Comparison of ENCODE assay signal across 1 cellular context in the genomic region with DNA sequence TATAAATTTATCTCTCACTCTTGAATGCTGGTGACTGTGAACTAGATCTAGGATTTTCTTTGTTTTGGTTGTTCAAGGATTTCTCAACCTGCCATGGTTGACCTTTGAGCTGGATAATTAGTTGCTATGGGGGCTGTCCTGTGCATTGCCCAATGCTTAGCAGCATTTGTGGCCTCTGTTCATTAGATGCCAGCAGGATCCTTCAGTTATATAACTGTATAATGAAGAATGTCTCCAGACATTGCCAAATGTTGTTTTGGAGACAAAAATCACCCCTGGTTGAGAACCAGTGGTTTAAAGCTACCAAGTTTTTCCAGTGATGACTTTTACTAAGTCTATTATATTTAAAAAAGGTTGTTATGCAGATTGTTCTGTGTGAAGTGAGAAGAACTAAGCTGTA.
TF ChIP-seq lines count a peak whose summit lies in the region.

No MANE protein-coding gene starts in this region.

TF ChIP-seq in HepG2, 621 proteins besides CTCF, POLR2A, EP300 and RAD21 (continued from another document and continues in another):
- TF ChIP-seq THRA (CRISPR knock-in tag; IDR thresholded peaks at IDR 0.05; ENCODE audit: borderline replicate concordance) (peak; percentile 67), ZBTB34 (CRISPR knock-in tag; IDR thresholded peaks at IDR 0.05) (no peak), ZNF670 (CRISPR knock-in tag; IDR thresholded peaks at IDR 0.05; ENCODE audit: borderline replicate concordance) (no peak), ZBTB3 (CRISPR knock-in tag; IDR thresholded peaks at IDR 0.05; ENCODE audit: borderline replicate concordance, low read depth) (no peak), ZMYM4 (CRISPR knock-in tag; IDR thresholded peaks at IDR 0.05) (peak; percentile 88), ASH2L (IDR thresholded peaks at IDR 0.05; ENCODE audit: insufficient read length, low read depth, low read length) (peak; percentile 32), ZFP1 (CRISPR knock-in tag; IDR thresholded peaks at IDR 0.05) (peak; percentile 85; the same call in 1 of the 2 replicates), ZNF441 (CRISPR knock-in tag; IDR thresholded peaks at IDR 0.05; ENCODE audit: borderline replicate concordance) (0 out of 2 replicates have a peak, but pooled peaks have one; percentile 62), PAX8 (CRISPR knock-in tag; IDR thresholded peaks at IDR 0.05; ENCODE audit: borderline replicate concordance) (no peak), ZBTB44 (CRISPR knock-in tag; IDR thresholded peaks at IDR 0.05) (no peak), HDAC6 (IDR thresholded peaks at IDR 0.05; ENCODE audit: low read depth, low read length) (no peak), RCOR2 (CRISPR knock-in tag; IDR thresholded peaks at IDR 0.05) (peak; percentile 70), ZNF724P (CRISPR knock-in tag; IDR thresholded peaks at IDR 0.05; ENCODE audit: borderline replicate concordance) (no peak), ZNF496 (CRISPR knock-in tag; IDR thresholded peaks at IDR 0.05; ENCODE audit: insufficient replicate concordance) (no peak), ISL2 (CRISPR knock-in tag; IDR thresholded peaks at IDR 0.05) (peak; percentile 70), TBX2 (CRISPR knock-in tag; IDR thresholded peaks at IDR 0.05; ENCODE audit: borderline replicate concordance) (peak; percentile 41; the same call in 1 of the 2 replicates), IKZF5 (CRISPR knock-in tag; IDR thresholded peaks at IDR 0.05) (no peak), KLF16 (CRISPR knock-in tag; IDR thresholded peaks at IDR 0.05) (peak in 1 of 2 experiments; percentile 77; a peak in 2 of 4 replicates), NR2C2 (CRISPR knock-in tag; IDR thresholded peaks at IDR 0.05; ENCODE audit: borderline replicate concordance) (peak; percentile 59), MLLT10 (CRISPR knock-in tag; IDR thresholded peaks at IDR 0.05) (0 out of 2 replicates have a peak, but pooled peaks have one; percentile 50), TBX3 (IDR thresholded peaks at IDR 0.05; ENCODE audit: borderline replicate concordance) (peak; percentile 11; the same call in 1 of the 2 replicates), DRAP1 (CRISPR knock-in tag; IDR thresholded peaks at IDR 0.05) (peak; percentile 40; the same call in 1 of the 2 replicates), ZNF616 (CRISPR knock-in tag; IDR thresholded peaks at IDR 0.05; ENCODE audit: low read depth) (no peak), ZNF761 (CRISPR knock-in tag; conservative IDR thresholded peaks at IDR 0.05) (no peak), SALL1 (CRISPR knock-in tag; IDR thresholded peaks at IDR 0.05) (peak; percentile 56; the same call in 1 of the 2 replicates), HOXA5 (CRISPR knock-in tag; IDR thresholded peaks at IDR 0.05) (peak; percentile 78), ZNF549 (CRISPR knock-in tag; IDR thresholded peaks at IDR 0.05) (peak; percentile 73; the same call in 1 of the 2 replicates), KMT2B (CRISPR knock-in tag; IDR thresholded peaks at IDR 0.05) (no peak), HMG20B (CRISPR knock-in tag; conservative IDR thresholded peaks at IDR 0.05) (peak; percentile 71; the same call in 1 of the 2 replicates), SIX1 (CRISPR knock-in tag; IDR thresholded peaks at IDR 0.05; ENCODE audit: borderline replicate concordance) (no peak), RORA (CRISPR knock-in tag; IDR thresholded peaks at IDR 0.05) (no peak), PITX1 (CRISPR knock-in tag; IDR thresholded peaks at IDR 0.05) (peak; percentile 87), FOXA3 (CRISPR knock-in tag; IDR thresholded peaks at IDR 0.05) (peak; percentile 71), ZNF251 (CRISPR knock-in tag; IDR thresholded peaks at IDR 0.05) (no peak), FOXO1 (CRISPR knock-in tag; IDR thresholded peaks at IDR 0.05) (peak; percentile 94; the same call in 1 of the 2 replicates), MIER2 (CRISPR knock-in tag; IDR thresholded peaks at IDR 0.05) (peak; percentile 58; the same call in 1 of the 2 replicates), ZSCAN30 (CRISPR knock-in tag; IDR thresholded peaks at IDR 0.05) (no peak), SSRP1 (CRISPR knock-in tag; IDR thresholded peaks at IDR 0.05) (no peak), ZNF354B (CRISPR knock-in tag; IDR thresholded peaks at IDR 0.05) (peak; percentile 58; the same call in 1 of the 2 replicates), HNF1A (IDR thresholded peaks at IDR 0.05; ENCODE audit: low read depth) (0 out of 2 replicates have a peak, but pooled peaks have one; percentile 14), HNF1A (CRISPR knock-in tag; IDR thresholded peaks at IDR 0.05; ENCODE audit: borderline replicate concordance) (no peak; the same call in 1 of the 2 replicates), FOXC1 (CRISPR knock-in tag; IDR thresholded peaks at IDR 0.05; ENCODE audit: borderline replicate concordance) (no peak), KDM4B (CRISPR knock-in tag; IDR thresholded peaks at IDR 0.05) (0 out of 2 replicates have a peak, but pooled peaks have one; percentile 72), NR2F6 (IDR thresholded peaks at IDR 0.05) (peak; percentile 69), NR2F6 (CRISPR knock-in tag; IDR thresholded peaks at IDR 0.05) (peak; percentile 83), NFE2L1 (CRISPR knock-in tag; IDR thresholded peaks at IDR 0.05; ENCODE audit: borderline replicate concordance) (no peak)
- TF ChIP-seq, protein P1, sequence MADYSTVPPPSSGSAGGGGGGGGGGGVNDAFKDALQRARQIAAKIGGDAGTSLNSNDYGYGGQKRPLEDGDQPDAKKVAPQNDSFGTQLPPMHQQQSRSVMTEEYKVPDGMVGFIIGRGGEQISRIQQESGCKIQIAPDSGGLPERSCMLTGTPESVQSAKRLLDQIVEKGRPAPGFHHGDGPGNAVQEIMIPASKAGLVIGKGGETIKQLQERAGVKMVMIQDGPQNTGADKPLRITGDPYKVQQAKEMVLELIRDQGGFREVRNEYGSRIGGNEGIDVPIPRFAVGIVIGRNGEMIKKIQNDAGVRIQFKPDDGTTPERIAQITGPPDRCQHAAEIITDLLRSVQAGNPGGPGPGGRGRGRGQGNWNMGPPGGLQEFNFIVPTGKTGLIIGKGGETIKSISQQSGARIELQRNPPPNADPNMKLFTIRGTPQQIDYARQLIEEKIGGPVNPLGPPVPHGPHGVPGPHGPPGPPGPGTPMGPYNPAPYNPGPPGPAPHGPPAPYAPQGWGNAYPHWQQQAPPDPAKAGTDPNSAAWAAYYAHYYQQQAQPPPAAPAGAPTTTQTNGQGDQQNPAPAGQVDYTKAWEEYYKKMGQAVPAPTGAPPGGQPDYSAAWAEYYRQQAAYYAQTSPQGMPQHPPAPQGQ (CRISPR knock-in tag; IDR thresholded peaks at IDR 0.05; ENCODE audit: borderline replicate concordance): no peak
- TF ChIP-seq, protein P2, sequence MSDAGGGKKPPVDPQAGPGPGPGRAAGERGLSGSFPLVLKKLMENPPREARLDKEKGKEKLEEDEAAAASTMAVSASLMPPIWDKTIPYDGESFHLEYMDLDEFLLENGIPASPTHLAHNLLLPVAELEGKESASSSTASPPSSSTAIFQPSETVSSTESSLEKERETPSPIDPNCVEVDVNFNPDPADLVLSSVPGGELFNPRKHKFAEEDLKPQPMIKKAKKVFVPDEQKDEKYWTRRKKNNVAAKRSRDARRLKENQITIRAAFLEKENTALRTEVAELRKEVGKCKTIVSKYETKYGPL (CRISPR knock-in tag; IDR thresholded peaks at IDR 0.05): peak; percentile 94
- TF ChIP-seq, protein P3, sequence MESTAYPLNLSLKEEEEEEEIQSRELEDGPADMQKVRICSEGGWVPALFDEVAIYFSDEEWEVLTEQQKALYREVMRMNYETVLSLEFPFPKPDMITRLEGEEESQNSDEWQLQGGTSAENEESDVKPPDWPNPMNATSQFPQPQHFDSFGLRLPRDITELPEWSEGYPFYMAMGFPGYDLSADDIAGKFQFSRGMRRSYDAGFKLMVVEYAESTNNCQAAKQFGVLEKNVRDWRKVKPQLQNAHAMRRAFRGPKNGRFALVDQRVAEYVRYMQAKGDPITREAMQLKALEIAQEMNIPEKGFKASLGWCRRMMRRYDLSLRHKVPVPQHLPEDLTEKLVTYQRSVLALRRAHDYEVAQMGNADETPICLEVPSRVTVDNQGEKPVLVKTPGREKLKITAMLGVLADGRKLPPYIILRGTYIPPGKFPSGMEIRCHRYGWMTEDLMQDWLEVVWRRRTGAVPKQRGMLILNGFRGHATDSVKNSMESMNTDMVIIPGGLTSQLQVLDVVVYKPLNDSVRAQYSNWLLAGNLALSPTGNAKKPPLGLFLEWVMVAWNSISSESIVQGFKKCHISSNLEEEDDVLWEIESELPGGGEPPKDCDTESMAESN (CRISPR knock-in tag; conservative IDR thresholded peaks at IDR 0.05): peak; percentile 74; the same call in 1 of the 2 replicates
- TF ChIP-seq, protein P4, sequence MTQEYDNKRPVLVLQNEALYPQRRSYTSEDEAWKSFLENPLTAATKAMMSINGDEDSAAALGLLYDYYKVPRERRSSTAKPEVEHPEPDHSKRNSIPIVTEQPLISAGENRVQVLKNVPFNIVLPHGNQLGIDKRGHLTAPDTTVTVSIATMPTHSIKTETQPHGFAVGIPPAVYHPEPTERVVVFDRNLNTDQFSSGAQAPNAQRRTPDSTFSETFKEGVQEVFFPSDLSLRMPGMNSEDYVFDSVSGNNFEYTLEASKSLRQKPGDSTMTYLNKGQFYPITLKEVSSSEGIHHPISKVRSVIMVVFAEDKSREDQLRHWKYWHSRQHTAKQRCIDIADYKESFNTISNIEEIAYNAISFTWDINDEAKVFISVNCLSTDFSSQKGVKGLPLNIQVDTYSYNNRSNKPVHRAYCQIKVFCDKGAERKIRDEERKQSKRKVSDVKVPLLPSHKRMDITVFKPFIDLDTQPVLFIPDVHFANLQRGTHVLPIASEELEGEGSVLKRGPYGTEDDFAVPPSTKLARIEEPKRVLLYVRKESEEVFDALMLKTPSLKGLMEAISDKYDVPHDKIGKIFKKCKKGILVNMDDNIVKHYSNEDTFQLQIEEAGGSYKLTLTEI (CRISPR knock-in tag; conservative IDR thresholded peaks at IDR 0.05): no peak
